ENCODE assay signal across 18 cellular contexts in the genomic region with DNA sequence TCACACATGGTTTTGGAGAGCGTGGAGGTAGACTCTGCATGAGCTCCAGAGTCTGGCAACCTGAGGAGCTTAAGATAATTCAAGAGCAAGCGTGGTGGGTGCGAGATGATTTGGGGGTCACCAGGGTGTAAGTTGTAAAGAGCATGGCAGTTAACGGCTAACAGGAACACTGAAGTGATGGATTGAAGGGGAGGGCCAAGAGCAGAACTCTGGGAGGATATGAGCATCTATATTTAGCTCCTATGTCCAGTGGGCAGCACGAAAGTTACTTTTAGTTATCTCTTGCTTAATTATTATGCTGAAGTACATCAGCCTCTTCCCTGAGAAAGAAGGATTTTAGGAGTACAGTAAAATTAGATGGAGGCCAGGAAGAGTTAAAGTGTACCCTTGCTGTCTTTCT.
DNase-seq lines count a peak whose midpoint lies in the region; ATAC-seq, FAIRE-seq and TF ChIP-seq lines count a peak whose summit lies in the region.
"Had no signal": no experiment of that assay in that cellular context is flagged by ENCODE, and none has a peak within 500 bp of the region (broad histone marks: within the 10 kb centered on the region; RNA-seq: fewer than 3 reads in every experiment).

No MANE protein-coding gene starts in this region.

- ATAC-seq in heart left ventricle (peak; percentile 39 to 85 (median 66)), left ventricle myocardium superior (peak; percentile 70), gastroesophageal sphincter (no peak)
- ATAC-seq: GM23338, HCT116 had no signal

- no peaks in the 10 kb centered on the region for H3K36me3 ChIP-seq in cardiac muscle cell
- H3K36me3 ChIP-seq in heart left ventricle = no peaks in the 10 kb centered on the region
- no peaks in the 10 kb centered on the region for H3K36me3 ChIP-seq in gastroesophageal sphincter
- no peaks in the 10 kb centered on the region for H3K36me3 ChIP-seq in tibial artery

- H3K4me3 ChIP-seq in cardiac muscle cell (no peak overlapping the region), heart left ventricle (no peak overlapping the region), gastroesophageal sphincter (no peak overlapping the region), tibial artery (no peak overlapping the region)
- H3K4me3 ChIP-seq: GM23338 had no signal

- intact Hi-C loops in heart left ventricle (cut with DNase I) (loop anchor here in 2 of 10 donors (10.0 kb wide), 2 partner anchors 363 to 447 kb away; no protein-coding TSS in a partner anchor), left ventricle myocardium superior (cut with micrococcal nuclease) (no loop called here), tibial artery (cut with DNase I; ENCODE audit: low total_unique reads) (no loop called here)

- H3K27ac ChIP-seq in cardiac muscle cell (peak overlapping the region; percentile 10), heart left ventricle (no peak overlapping the region), gastroesophageal sphincter (no peak overlapping the region), tibial artery (no peak overlapping the region)

- no peak for FAIRE-seq in HTR-8/SVneo (lab: Jason Lieb, UNC)
- FAIRE-seq: GM12891, GM18507 had no signal

- H3K9me3 ChIP-seq in cardiac muscle cell (ENCODE audit: low read depth) = no peaks in the 10 kb centered on the region
- H3K9me3 ChIP-seq in heart left ventricle = no peaks in the 10 kb centered on the region
- H3K9me3 ChIP-seq in gastroesophageal sphincter = no peaks in the 10 kb centered on the region
- H3K9me3 ChIP-seq in tibial artery = no peaks in the 10 kb centered on the region

- no peak for TF ChIP-seq EP300 in gastroesophageal sphincter (IDR thresholded peaks at IDR 0.05)

- H3K27me3 ChIP-seq in cardiac muscle cell (no peaks in the 10 kb centered on the region), heart left ventricle (no peaks in the 10 kb centered on the region), gastroesophageal sphincter (no peaks in the 10 kb centered on the region), tibial artery (no peaks in the 10 kb centered on the region)

- peak in 1 of 2 donors; percentile 12 for DNase-seq in cardiac muscle cell (ENCODE audit: low read depth in 1 of 2, low spot score in 1 of 2)
- no peak for DNase-seq in heart left ventricle
- DNase-seq in left ventricle myocardium superior = no peak
- no peak for DNase-seq in HTR-8/SVneo (ENCODE audit: insufficient read length, low spot score)
- no peak for DNase-seq in tibial artery
- DNase-seq: C1 segment of cervical spinal cord; Calu3; CD4-positive, alpha-beta memory T cell; COR-L47; DMS53; DMS79 treated with DMSO at 0.1 percent for 48 hours; GF-D8; H9 had no signal

- TF ChIP-seq CTCF in cardiac muscle cell (IDR thresholded peaks at IDR 0.05; ENCODE audit: low read depth, low read length) = no peak
- no peak for TF ChIP-seq CTCF in heart left ventricle (IDR thresholded peaks at IDR 0.05)
- TF ChIP-seq CTCF in gastroesophageal sphincter (IDR thresholded peaks at IDR 0.05) = no peak
- no peak for TF ChIP-seq CTCF in tibial artery (IDR thresholded peaks at IDR 0.05)

- TF ChIP-seq POLR2A in heart left ventricle (IDR thresholded peaks at IDR 0.05) = no peak
- TF ChIP-seq POLR2A in gastroesophageal sphincter (IDR thresholded peaks at IDR 0.05) = no peak

- H3K4me1 ChIP-seq in cardiac muscle cell (ENCODE audit: low read depth) (peaks cover 13% of the 10 kb centered on the region), heart left ventricle (peaks cover 0 to 22% (median 1%) of the 10 kb centered on the region in 12 donors), gastroesophageal sphincter (peaks cover 0 to 12% (median 0%) of the 10 kb centered on the region in 3 donors), tibial artery (peaks cover 0 to 15% (median 0%) of the 10 kb centered on the region in 4 donors)

- WGBS in heart left ventricle, 4 donors = 35 to 48% (median 39%) methylated on average over 5 of the region's 5 CpGs
- 50 to 58% methylated on average over 4 to 5 of the region's 5 CpGs for WGBS in gastroesophageal sphincter (ENCODE audit: low coverage in 1 of 2), 2 donors
